8 cellular contexts compared by ENCODE assay signal in genomic region chr21:36422279-36423098, GRCh38. TPM values are rescaled to one million over a fixed set of nuclear protein-coding genes. Genes with fewer than 3 reads are reported as not detected.
DNase-seq lines count a peak whose midpoint lies in the region; ATAC-seq and TF ChIP-seq lines count a peak whose summit lies in the region.

No MANE protein-coding gene starts in this region.

- H2AK5ac ChIP-seq in trophoblast cell (ENCODE audit: low read length): no peak overlapping the region

- H4K20me1 ChIP-seq in Loucy (ENCODE audit: insufficient read depth, low read length, poor library complexity, severe bottlenecking): no peaks in the 10 kb centered on the region

- peak; percentile 66 for DNase-seq in activated effector memory CD4-positive, alpha-beta T cell treated with anti-CD3 and anti-CD28 coated beads, Interleukin-2, amount 50 U/mL, for 16 hours
- DNase-seq in activated effector memory CD4-positive, alpha-beta T cell treated with Interleukin-2 at 50 U/mL for 16 hours: no peak
- DNase-seq in WERI-Rb-1 (peak; percentile 73), fibroblast of pulmonary artery (ENCODE audit: low read depth) (peak; percentile 81), trophoblast cell (peak; percentile 74 to 75), cortex of kidney (lab: John Stamatoyannopoulos, UW) (no peak)

- no peaks in the 10 kb centered on the region for H3K9me2 ChIP-seq in Loucy (replicated peaks; ENCODE audit: low read depth, low read length)

- H3K79me2 ChIP-seq in Loucy (ENCODE audit: insufficient read depth, low read length) (no peaks in the 10 kb centered on the region), trophoblast cell (ENCODE audit: control insufficient read depth, insufficient read depth, low read length, poor library complexity) (no peaks in the 10 kb centered on the region)

- no peak for ATAC-seq in HG02571 (IDR thresholded peaks at IDR 0.05; ENCODE audit: unreplicated experiment)

- H3K27me3 ChIP-seq in Loucy (ENCODE audit: insufficient read depth, low read length, poor library complexity, severe bottlenecking): no peaks in the 10 kb centered on the region
- no peaks in the 10 kb centered on the region for H3K27me3 ChIP-seq in WERI-Rb-1 (ENCODE audit: insufficient read depth, low read depth, severe bottlenecking)
- no peaks in the 10 kb centered on the region for H3K27me3 ChIP-seq in trophoblast cell (ENCODE audit: insufficient read depth, low read length)

- H2BK12ac ChIP-seq in trophoblast cell (ENCODE audit: low read length): no peak overlapping the region

- H2BK120ac ChIP-seq in trophoblast cell (ENCODE audit: insufficient read depth, low read length, poor library complexity): peak overlapping the region; percentile 31

- H4K8ac ChIP-seq in trophoblast cell (ENCODE audit: low read depth, low read length): peak overlapping the region; percentile 22

- no peak overlapping the region for H3K9ac ChIP-seq in Loucy (ENCODE audit: low read depth, low read length, poor library complexity, severe bottlenecking)
- no peak overlapping the region for H3K9ac ChIP-seq in trophoblast cell (ENCODE audit: low read length)

- H3K4me2 ChIP-seq in Loucy (ENCODE audit: low read depth, low read length, poor library complexity, severe bottlenecking) (no peak overlapping the region), trophoblast cell (ENCODE audit: low read length) (no peak overlapping the region)

- H3K79me1 ChIP-seq in trophoblast cell (ENCODE audit: low read length): no peaks in the 10 kb centered on the region

- H2BK5ac ChIP-seq in trophoblast cell (ENCODE audit: low read depth, low read length, poor library complexity): no peak overlapping the region

- no peak overlapping the region for H2AFZ ChIP-seq in Loucy (ENCODE audit: low read length)
- no peak overlapping the region for H2AFZ ChIP-seq in trophoblast cell (ENCODE audit: insufficient read depth, low read length, poor library complexity)

- no CpG with 5 or more reads among the region's 28 CpGs for WGBS in trophoblast cell (ENCODE audit: extremely low coverage, insufficient coverage, insufficient read length)

- H3K9me3 ChIP-seq in Loucy (ENCODE audit: insufficient read depth, low read depth, low read length) (no peaks in the 10 kb centered on the region), WERI-Rb-1 (ENCODE audit: severe bottlenecking) (no peaks in the 10 kb centered on the region), trophoblast cell (ENCODE audit: insufficient read depth, low read depth, low read length) (no peaks in the 10 kb centered on the region)

- TF ChIP-seq CTCF in Loucy (conservative IDR thresholded peaks at IDR 0.05; ENCODE audit: low read length) (peak; percentile 86), WERI-Rb-1 (IDR thresholded peaks at IDR 0.05; ENCODE audit: low read depth, low read length) (peak; percentile 94), fibroblast of pulmonary artery (IDR thresholded peaks at IDR 0.05; ENCODE audit: low read length, missing control alignments) (peak; percentile 87)

- no peak overlapping the region for H3K23ac ChIP-seq in trophoblast cell (ENCODE audit: low read length)

- no peak overlapping the region for H3K4ac ChIP-seq in trophoblast cell (ENCODE audit: low read depth, low read length)

- no peak overlapping the region for H3K4me3 ChIP-seq in Loucy (ENCODE audit: low read length, poor library complexity, severe bottlenecking)
- H3K4me3 ChIP-seq in WERI-Rb-1 (ENCODE audit: low read depth, low read length): no peak overlapping the region
- H3K4me3 ChIP-seq in fibroblast of pulmonary artery (replicated peaks; ENCODE audit: low read depth, low read length): no peak overlapping the region
- H3K4me3 ChIP-seq in trophoblast cell (ENCODE audit: low read depth, low read length): no peak overlapping the region

- H3K14ac ChIP-seq in trophoblast cell (ENCODE audit: low read length): peak overlapping the region; percentile 3

- H3K27ac ChIP-seq in WERI-Rb-1 (no peak overlapping the region), trophoblast cell (ENCODE audit: low read depth, low read length) (no peak overlapping the region)

- peak overlapping the region; percentile 6 for H4K91ac ChIP-seq in trophoblast cell (ENCODE audit: low read depth, low read length)

- no peaks in the 10 kb centered on the region for H3F3A ChIP-seq in Loucy (ENCODE audit: low read depth)

- no peaks in the 10 kb centered on the region for H3K4me1 ChIP-seq in Loucy (ENCODE audit: insufficient read depth, low read length, poor library complexity, severe bottlenecking)
- peaks cover 7 to 15% of the 10 kb centered on the region in 2 experiments for H3K4me1 ChIP-seq in trophoblast cell (ENCODE audit: control insufficient read depth in 1 of 2, insufficient read depth in 2 of 2, low read length in 2 of 2)

- peak overlapping the region; percentile 55 for H3K18ac ChIP-seq in trophoblast cell (ENCODE audit: low read length)

- H3K36me3 ChIP-seq in Loucy (ENCODE audit: insufficient read depth, low read length) (no peaks in the 10 kb centered on the region; the same call in 1 of the 2 replicates), WERI-Rb-1 (peaks cover 41% of the 10 kb centered on the region), trophoblast cell (ENCODE audit: control insufficient read depth in 1 of 2, insufficient read depth in 2 of 2, low read length in 2 of 2) (peaks cover 3% of the 10 kb centered on the region in 2 experiments)

- no peak overlapping the region for H4K12ac ChIP-seq in trophoblast cell (ENCODE audit: low read depth, low read length)

RNA-seq across cellular contexts. Expression of gene CHAF1B, which starts 37.3 kb away (rescaled TPM):
- polyA plus RNA-seq in trophoblast cell (2013): 7.7 and 8.0 TPM in 2 replicates

RNA-seq across cellular contexts. Expression of gene CLDN14, which starts 57.4 kb away (rescaled TPM):
- polyA plus RNA-seq in trophoblast cell (2013): 0.06 and 0.10 TPM in 2 replicates

Comparison
In these comparisons a context has a peak if more than half of its experiments do, and no peak if none do; other contexts are left out.
1. DNase-seq: peak in activated effector memory CD4-positive, alpha-beta T cell treated with anti-CD3 and anti-CD28 coated beads, Interleukin-2, amount 50 U/mL, for 16 hours (single experiment), WERI-Rb-1 (single experiment), fibroblast of pulmonary artery (single experiment) and trophoblast cell (2 of 2); none in activated effector memory CD4-positive, alpha-beta T cell treated with Interleukin-2 at 50 U/mL for 16 hours (single experiment) and cortex of kidney (single experiment).
2. Peak in every context shown above with its lines, with median percentiles within 50 percentile points of each other: CTCF ChIP-seq.